Comparison of ENCODE assay signal across 18 cellular contexts in the genomic region with DNA sequence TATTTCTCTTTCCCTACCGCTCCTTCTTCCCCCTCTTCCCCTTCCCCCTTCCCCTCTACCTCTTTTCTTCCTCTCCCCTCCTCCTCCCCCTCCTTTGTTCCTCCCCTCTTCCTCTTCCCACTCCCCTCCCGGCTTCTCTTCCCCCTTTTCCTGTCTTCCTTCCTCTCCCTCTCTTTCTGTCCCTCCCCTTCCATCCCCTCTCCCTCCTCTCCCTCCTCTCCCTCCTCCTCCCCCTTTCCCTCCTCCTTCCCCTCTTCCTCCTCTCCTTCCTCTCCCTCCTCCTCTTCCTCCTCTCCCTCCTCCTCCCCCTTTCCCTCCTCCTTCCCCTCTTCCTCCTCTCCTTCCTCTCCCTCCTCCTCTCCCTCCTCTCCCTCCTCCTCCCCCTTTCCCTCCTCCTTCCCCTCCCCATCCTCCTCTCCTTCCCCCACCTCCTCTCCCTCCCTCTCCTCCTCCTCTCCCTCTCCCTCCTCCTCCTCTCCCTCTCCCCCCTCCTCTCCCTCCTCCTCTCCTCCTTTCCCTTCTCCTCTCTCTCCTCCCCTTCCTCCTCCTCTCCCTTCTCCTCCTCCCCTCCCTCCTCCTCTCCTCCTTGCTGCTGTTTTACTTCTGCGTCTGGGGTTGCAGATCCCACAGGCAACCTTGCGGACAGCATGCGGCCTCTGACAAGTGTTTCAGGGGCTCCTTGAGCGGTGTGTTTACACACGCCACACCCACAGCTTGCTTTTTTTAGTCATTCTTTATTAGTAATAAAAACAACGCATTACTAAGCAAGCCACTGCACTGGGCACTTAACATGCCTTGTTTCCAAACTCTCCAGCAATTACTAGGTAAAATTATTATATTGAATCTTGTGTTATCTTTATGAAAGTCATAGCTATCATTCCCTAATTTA.
DNase-seq lines count a peak whose midpoint lies in the region; ATAC-seq and TF ChIP-seq lines count a peak whose summit lies in the region.
"Had no signal": no experiment of that assay in that cellular context is flagged by ENCODE, and none has a peak within 500 bp of the region (broad histone marks: within the 10 kb centered on the region; RNA-seq: fewer than 3 reads in every experiment).

No MANE protein-coding gene starts in this region.

- no peak overlapping the region for H3K4ac ChIP-seq in H9 (ENCODE audit: low read depth, low read length)

- no peak overlapping the region for H3K56ac ChIP-seq in H9 (ENCODE audit: insufficient read length, low read depth, low read length)

- H3K27ac Mint-ChIP-seq in H9: peak overlapping the region in 1 of 3 experiments; percentile 83; a peak in 1 of 7 replicates
- H3K27ac Mint-ChIP-seq: activated naive CD4-positive, alpha-beta T cell treated with anti-CD3 and anti-CD28 coated beads, Interleukin-2, amount 50 U/mL, for 24 hours; natural killer cell had no signal

- H3K9ac ChIP-seq in H9 (ENCODE audit: extremely low read depth, insufficient read length, low read length): no peak overlapping the region

- no peak overlapping the region for H4K91ac ChIP-seq in H9 (ENCODE audit: insufficient read length, low read depth, low read length)

- no peak overlapping the region for H4K8ac ChIP-seq in H9 (replicated peaks; ENCODE audit: insufficient read length, low read depth, low read length)

- no peaks in the 10 kb centered on the region for H3K36me3 ChIP-seq in spleen

- no peak for TF ChIP-seq CTCF in H9 (conservative IDR thresholded peaks at IDR 0.05)
- no peak for TF ChIP-seq CTCF in spleen (IDR thresholded peaks at IDR 0.05 in 8 of 11, conservative IDR thresholded peaks at IDR 0.05 in 3 of 11)

- no peak overlapping the region for H3K23ac ChIP-seq in H9 (ENCODE audit: insufficient read length, low read depth, low read length)

- no peak overlapping the region for H3K18ac ChIP-seq in H9 (ENCODE audit: insufficient read length, low read depth, low read length)

- no CpG with 5 or more reads among the region's 8 CpGs for WGBS in H9 (ENCODE audit: extremely low coverage, insufficient read length, low lambda C conversion rate)
- WGBS in spleen, 5 donors: 48 to 60% (median 51%) methylated on average over 8 of the region's 8 CpGs

- peak overlapping the region; percentile 66 for H4K5ac ChIP-seq in H9 (ENCODE audit: insufficient read length, low read depth, low read length)

- intact Hi-C loops in spleen (cut with DNase I; ENCODE audit: low total_unique reads): no loop called here

- H2BK5ac ChIP-seq in H9 (ENCODE audit: insufficient read length, low read length): no peak overlapping the region

- no peaks in the 10 kb centered on the region; a peak in 1 of 7 replicates for H3K36me3 Mint-ChIP-seq in H9 (ENCODE audit: insufficient read depth in 1 of 3, low read depth in 3 of 3)
- H3K36me3 Mint-ChIP-seq: activated naive CD4-positive, alpha-beta T cell treated with anti-CD3 and anti-CD28 coated beads, Interleukin-2, amount 50 U/mL, for 24 hours; natural killer cell had no signal

- no peak overlapping the region for H2BK20ac ChIP-seq in H9 (ENCODE audit: low read depth, low read length, poor library complexity, severe bottlenecking)

- H3T11ph ChIP-seq in H9 (ENCODE audit: low read length): no peak overlapping the region

- H3K4me3 ChIP-seq in spleen: no peak overlapping the region

- H3K4me1 ChIP-seq in H9 (ENCODE audit: insufficient read depth, low read length) (no peaks in the 10 kb centered on the region; the same call in none of the 2 replicates), spleen (no peaks in the 10 kb centered on the region)

- no peak overlapping the region for H3K4me2 ChIP-seq in H9 (ENCODE audit: insufficient read depth, insufficient read length, low read length)

- no peak overlapping the region for H2BK15ac ChIP-seq in H9 (ENCODE audit: low read depth, low read length)

- peaks cover 37 to 42% of the 10 kb centered on the region in 2 experiments for H3K4me1 Mint-ChIP-seq in H9
- H3K4me1 Mint-ChIP-seq: activated naive CD4-positive, alpha-beta T cell treated with anti-CD3 and anti-CD28 coated beads, Interleukin-2, amount 50 U/mL, for 24 hours; natural killer cell had no signal

- ATAC-seq in esophagus mucosa (peak; percentile 78), GM21526 (IDR thresholded peaks at IDR 0.05; ENCODE audit: low FRiP score, unreplicated experiment) (no peak)
- ATAC-seq: natural killer cell had no signal

- H2BK12ac ChIP-seq in H9 (ENCODE audit: insufficient read length, low read depth, low read length): peak overlapping the region; percentile 29

- H3K9me3 ChIP-seq in H9 (ENCODE audit: control insufficient read depth, low read depth, low read length) (no peaks in the 10 kb centered on the region), spleen (peaks cover 0 to 5% (median 0%) of the 10 kb centered on the region in 8 donors)

- H3K4me3 Mint-ChIP-seq in H9: no peak overlapping the region
- H3K4me3 Mint-ChIP-seq: activated naive CD4-positive, alpha-beta T cell treated with anti-CD3 and anti-CD28 coated beads, Interleukin-2, amount 50 U/mL, for 24 hours; natural killer cell had no signal

- no peak overlapping the region for H2BK120ac ChIP-seq in H9 (ENCODE audit: low read depth, low read length, poor library complexity, severe bottlenecking)

- H3K79me2 ChIP-seq in H9 (ENCODE audit: insufficient read depth, low read length): no peaks in the 10 kb centered on the region

- no peak overlapping the region for H2AK5ac ChIP-seq in H9 (ENCODE audit: insufficient read length, low read length)

- H3K27ac ChIP-seq in H9 (ENCODE audit: insufficient read length, low read depth, low read length): no peak overlapping the region
- no peak overlapping the region for H3K27ac ChIP-seq in spleen
- H3K27ac ChIP-seq: C4-2B had no signal

- peaks cover 0 to 1% of the 10 kb centered on the region in 2 experiments; a peak in 1 of 5 replicates for H3K9me3 Mint-ChIP-seq in H9
- H3K9me3 Mint-ChIP-seq: activated naive CD4-positive, alpha-beta T cell treated with anti-CD3 and anti-CD28 coated beads, Interleukin-2, amount 50 U/mL, for 24 hours; natural killer cell had no signal

- H2AFZ ChIP-seq in H9 (ENCODE audit: low read length): no peak overlapping the region

- DNase-seq in H9: no peak
- DNase-seq in RKO (ENCODE audit: low spot score): peak; percentile 35
- DNase-seq in non-pigmented ciliary epithelial cell (ENCODE audit: low read depth): peak; percentile 10
- no peak for DNase-seq in retina
- DNase-seq in NCI-H146 (lab: John Stamatoyannopoulos, UW): no peak
- no peak for DNase-seq in spleen
- DNase-seq: activated CD4-positive, CD25-positive, alpha-beta regulatory T cell treated with anti-CD3 and anti-CD28 coated beads, Interleukin-2, amount 50 U/mL, for 72 hours; activated CD8-positive, alpha-beta memory T cell treated with anti-CD3 and anti-CD28 coated beads, Interleukin-2, amount 50 U/mL, for 4 hours; cerebellar nuclear complex; DND-41; natural killer cell; NCI-H1048; SW 1271; trophoblast cell had no signal

- no peak for TF ChIP-seq POLR2A in spleen (IDR thresholded peaks at IDR 0.05)

- no peaks in the 10 kb centered on the region for H4K20me1 ChIP-seq in H9 (ENCODE audit: control insufficient read depth, insufficient read depth, insufficient read length)

- H3K27me3 ChIP-seq in H9 (ENCODE audit: insufficient read depth, low read length): 0 out of 2 replicates have a peak, but pooled peaks cover 2% of the 10 kb centered on the region
- peaks cover 0 to 22% (median 0%) of the 10 kb centered on the region in 7 donors for H3K27me3 ChIP-seq in spleen (replicated peaks in 1 of 7)

- H3K79me1 ChIP-seq in H9 (ENCODE audit: insufficient read depth, low read depth, low read length, poor library complexity, severe bottlenecking): no peaks in the 10 kb centered on the region

- no peak overlapping the region for H3K14ac ChIP-seq in H9 (ENCODE audit: insufficient read depth, low read length)

- peaks cover 7% of the 10 kb centered on the region for H3K27me3 Mint-ChIP-seq in H9 (ENCODE audit: low read depth)

- no peaks in the 10 kb centered on the region for H3K23me2 ChIP-seq in H9 (ENCODE audit: insufficient read length, low read depth, low read length, poor library complexity, severe bottlenecking)

Comparison
In these comparisons a context has a peak if more than half of its experiments do, and no peak if none do; other contexts are left out.
1. DNase-seq: peak in RKO (single experiment) and non-pigmented ciliary epithelial cell (single experiment); none in H9 (single experiment), retina (single experiment), NCI-H146 (single experiment) and spleen (single experiment).